In the genomic region with DNA sequence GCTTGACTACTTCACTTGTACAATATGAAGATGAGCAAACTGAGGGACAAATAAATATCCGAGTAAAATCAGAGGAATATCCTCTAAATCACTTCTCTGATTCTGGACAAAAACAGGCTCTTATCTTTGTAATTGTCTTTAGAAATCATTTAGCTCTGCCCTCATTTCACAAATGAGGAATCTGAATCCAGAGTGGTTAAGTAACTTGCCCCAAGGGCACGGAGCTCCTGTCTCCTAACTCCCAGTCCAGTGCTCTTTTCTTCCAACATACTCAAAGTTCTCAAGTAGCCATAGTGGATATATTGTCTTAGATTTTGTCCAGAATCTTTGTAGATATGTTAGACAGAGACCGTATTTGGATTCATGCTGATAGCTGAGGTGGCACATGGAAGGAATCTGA, we compare ENCODE assay signal across 27 cellular contexts.
"Had no signal": no experiment of that assay in that cellular context is flagged by ENCODE, and none has a peak within 500 bp of the region (broad histone marks: within the 10 kb centered on the region; RNA-seq: fewer than 3 reads in every experiment).

No MANE protein-coding gene starts in this region.

- H3K27me3 ChIP-seq: heart right ventricle, ovary, sigmoid colon, tibial nerve, upper lobe of right lung, uterus had no signal

- DNase-seq: cortex of kidney; effector memory CD8-positive, alpha-beta T cell; foreskin melanocyte; glutamatergic neuron; heart right ventricle; hippocampal formation; kidney glomerular epithelial cell; left colon; left ventricle myocardium superior; lower lobe of right lung; natural killer cell; occipital lobe; ovary; posterior cingulate gyrus; psoas muscle; right cardiac atrium; sigmoid colon; stimulated activated CD4-positive, alpha-beta T cell treated with anti-CD3 and anti-CD28 coated beads, Interleukin-15, amount 100 ng/mL, for 24 hours; stimulated activated CD4-positive, alpha-beta T cell treated with anti-CD3 and anti-CD28 coated beads, Interleukin-2, amount 100 ng/mL, for 48 hours; stimulated activated naive B cell treated with anti-CD40 and anti-IgM and Interleukin-4, amounts not matched to agents 10 μg/mL and 1 μg/mL and 100 μg/mL, for 72 hours; upper lobe of right lung; uterus had no signal

- H3K27ac ChIP-seq: heart right ventricle, lower lobe of right lung, ovary, psoas muscle, sigmoid colon, thoracic aorta, tibial nerve, upper lobe of right lung, uterus had no signal

- H3K36me3 ChIP-seq: heart right ventricle, lower lobe of right lung, ovary, sigmoid colon, thoracic aorta, tibial nerve, upper lobe of right lung, uterus had no signal

- H3K9me3 ChIP-seq: heart right ventricle, lower lobe of right lung, ovary, psoas muscle, sigmoid colon, thoracic aorta, tibial nerve, upper lobe of right lung, uterus had no signal

- H3K4me1 ChIP-seq: lower lobe of right lung, sigmoid colon, tibial nerve, upper lobe of right lung, uterus had no signal

- H3K4me3 ChIP-seq: heart right ventricle, lower lobe of right lung, ovary, psoas muscle, sigmoid colon, thoracic aorta, tibial nerve, upper lobe of right lung, uterus had no signal

- FAIRE-seq: endometrium, islet of Langerhans had no signal

- ATAC-seq: effector memory CD8-positive, alpha-beta T cell; esophagus mucosa; heart right ventricle; left colon; left ventricle myocardium superior; lower lobe of right lung; natural killer cell; right cardiac atrium; stimulated activated naive B cell treated with anti-CD40 and anti-IgM and Interleukin-4, amounts not matched to agents 10 μg/mL and 1 μg/mL and 100 μg/mL, for 72 hours; upper lobe of right lung had no signal
